Comparison of ENCODE assay signal across 21 cellular contexts in the genomic region with DNA sequence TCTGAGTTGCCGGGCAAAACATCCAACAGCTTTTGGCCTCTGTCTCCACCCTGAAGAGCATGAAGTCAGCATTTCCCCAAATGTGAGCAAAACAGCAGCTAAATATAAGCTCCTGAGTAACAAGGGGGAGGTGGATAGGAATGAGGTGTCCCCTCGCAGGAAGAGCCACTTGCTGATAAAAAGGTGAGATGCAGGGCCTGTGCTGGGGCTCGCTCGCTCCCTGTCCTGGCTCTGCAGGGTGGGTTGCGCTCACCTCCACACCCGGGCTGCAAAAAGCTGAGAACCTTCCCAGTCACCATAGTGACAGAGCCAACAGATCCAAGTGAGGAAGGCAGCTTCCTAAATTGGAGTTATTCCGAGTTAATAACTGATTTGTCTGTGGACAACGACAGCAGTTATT.
DNase-seq lines count a peak whose midpoint lies in the region; ATAC-seq, FAIRE-seq and TF ChIP-seq lines count a peak whose summit lies in the region.
"Had no signal": no experiment of that assay in that cellular context is flagged by ENCODE, and none has a peak within 500 bp of the region (broad histone marks: within the 10 kb centered on the region; RNA-seq: fewer than 3 reads in every experiment).

No MANE protein-coding gene starts in this region.

- no peak for TF ChIP-seq POLR2A in uterus (IDR thresholded peaks at IDR 0.05)

- H3K9me3 ChIP-seq in heart right ventricle (peaks cover 0 to 8% (median 0%) of the 10 kb centered on the region in 11 donors), uterus (no peaks in the 10 kb centered on the region)
- H3K9me3 ChIP-seq: ascending aorta, SJSA1 had no signal

- WGBS in heart right ventricle, 2 donors: 44 to 59% methylated on average over 8 of the region's 8 CpGs

- peaks cover 6 to 56% (median 36%) of the 10 kb centered on the region in 9 donors for H3K4me1 ChIP-seq in heart right ventricle
- H3K4me1 ChIP-seq in uterus: peaks cover 11 to 14% of the 10 kb centered on the region in 2 donors

- POLR2A ChIA-PET in WTC11 (lab: Charles Lee): no interaction called here

- H3K27me3 ChIP-seq in heart right ventricle (no peaks in the 10 kb centered on the region), uterus (no peaks in the 10 kb centered on the region)
- H3K27me3 ChIP-seq: ascending aorta, SJSA1 had no signal

- H3K36me3 Mint-ChIP-seq in WTC11 (peaks cover 8% of the 10 kb centered on the region; the same call in 1 of the 2 replicates), nephron progenitor cell (ENCODE audit: low read depth) (no peaks in the 10 kb centered on the region)
- H3K36me3 Mint-ChIP-seq: memory B cell had no signal

- H3K4me3 Mint-ChIP-seq in WTC11 (no peak overlapping the region), nephron progenitor cell (no peak overlapping the region)
- H3K4me3 Mint-ChIP-seq: activated CD4-positive, alpha-beta memory T cell treated with anti-CD3 and anti-CD28 coated beads, Interleukin-2, amount 10 ng/mL, durations not matched to agents 7 days and 5 days; activated naive CD4-positive, alpha-beta T cell treated with anti-CD3 and anti-CD28 coated beads for 36 hours; activated T-cell treated with anti-CD3 and anti-CD28 coated beads, Interleukin-2, amount 50 U/mL, for 4 hours; memory B cell; T-helper 17 cell had no signal

- peak overlapping the region in 8 of 10 donors; percentile 36 to 83 (median 66) for H3K27ac ChIP-seq in heart right ventricle
- peak overlapping the region; percentile 22 to 43 for H3K27ac ChIP-seq in uterus
- H3K27ac ChIP-seq: SJSA1 had no signal

- intact Hi-C loops in heart right ventricle (cut with DNase I) (loop anchor here in 2 of 10 donors (5.0 kb wide), 2 partner anchors 56 to 61 kb away; no protein-coding TSS in a partner anchor), uterus (cut with DNase I; ENCODE audit: low total_unique reads) (no loop called here)

- CTCF ChIA-PET in WTC11 (lab: Charles Lee): interaction anchor here (1.4 to 2.3 kb wide), 2 partner anchors 37 to 115 kb away, joined by 5 to 6 read pairs; no protein-coding TSS in a partner anchor

- H3K4me3 ChIP-seq in heart right ventricle (no peak overlapping the region), uterus (no peak overlapping the region)
- H3K4me3 ChIP-seq: ascending aorta, SJSA1 had no signal

- TF ChIP-seq CTCF in WTC11 (IDR thresholded peaks at IDR 0.05) (no peak), heart right ventricle (IDR thresholded peaks at IDR 0.05) (no peak), nephron progenitor cell (IDR thresholded peaks at IDR 0.05) (no peak), uterus (IDR thresholded peaks at IDR 0.05) (no peak)

- H3K9me3 Mint-ChIP-seq in WTC11: peaks cover 27% of the 10 kb centered on the region
- peaks cover 16% of the 10 kb centered on the region for H3K9me3 Mint-ChIP-seq in nephron progenitor cell
- H3K9me3 Mint-ChIP-seq: activated CD4-positive, alpha-beta memory T cell treated with anti-CD3 and anti-CD28 coated beads, Interleukin-2, amount 10 ng/mL, durations not matched to agents 7 days and 5 days; activated T-cell treated with anti-CD3 and anti-CD28 coated beads, Interleukin-2, amount 50 U/mL, for 4 hours had no signal

- DNase-seq in WTC11 (ENCODE audit: low spot score) (no peak), heart right ventricle (no peak), nephron progenitor cell (no peak), uterus (no peak), dermis blood vessel endothelial cell (no peak), HTR-8/SVneo (ENCODE audit: insufficient read length, low spot score) (no peak)
- DNase-seq: activated CD4-positive, alpha-beta memory T cell treated with anti-CD3 and anti-CD28 coated beads, Interleukin-2, amount 10 ng/mL, durations not matched to agents 7 days and 5 days; activated naive CD4-positive, alpha-beta T cell treated with anti-CD3 and anti-CD28 coated beads for 36 hours; activated T-cell treated with anti-CD3 and anti-CD28 coated beads, Interleukin-2, amount 50 U/mL, for 4 hours; cerebellar nuclear complex; effector memory CD4-positive, alpha-beta T cell; GOT3; hippocampal formation; NCI-H526 treated with DMSO at 0.1 percent for 48 hours; stimulated activated CD4-positive, alpha-beta T cell treated with anti-CD3 and anti-CD28 coated beads, Interleukin-15, amount 100 ng/mL, for 24 hours; T-helper 17 cell had no signal

- no peaks in the 10 kb centered on the region for H3K36me3 ChIP-seq in heart right ventricle
- no peaks in the 10 kb centered on the region for H3K36me3 ChIP-seq in uterus
- H3K36me3 ChIP-seq: ascending aorta, SJSA1 had no signal

- ATAC-seq in WTC11 (peak; percentile 46; the same call in 1 of the 2 replicates), heart right ventricle (peak in 6 of 8 donors; percentile 10 to 49 (median 28)), HG03097 (IDR thresholded peaks at IDR 0.05; ENCODE audit: low FRiP score, unreplicated experiment) (no peak)
- ATAC-seq: activated T-cell treated with anti-CD3 and anti-CD28 coated beads, Interleukin-2, amount 50 U/mL, for 4 hours; T-helper 17 cell had no signal

- H3K27me3 Mint-ChIP-seq in WTC11 (ENCODE audit: low read depth) (no peaks in the 10 kb centered on the region; the same call in none of the 2 replicates), nephron progenitor cell (ENCODE audit: low read depth, poor library complexity) (peaks cover 6% of the 10 kb centered on the region)

- H3K4me1 Mint-ChIP-seq in WTC11 (peaks cover 17% of the 10 kb centered on the region), nephron progenitor cell (peaks cover 39% of the 10 kb centered on the region)
- H3K4me1 Mint-ChIP-seq: memory B cell had no signal

- H3K27ac Mint-ChIP-seq in WTC11 (no peak overlapping the region), nephron progenitor cell (peak overlapping the region; percentile 77)
- H3K27ac Mint-ChIP-seq: activated CD4-positive, alpha-beta memory T cell treated with anti-CD3 and anti-CD28 coated beads, Interleukin-2, amount 10 ng/mL, durations not matched to agents 7 days and 5 days; activated naive CD4-positive, alpha-beta T cell treated with anti-CD3 and anti-CD28 coated beads for 36 hours; memory B cell; T-helper 17 cell had no signal

- no peak for FAIRE-seq in HTR-8/SVneo (lab: Jason Lieb, UNC)
- FAIRE-seq: HepG2 had no signal

TF ChIP-seq in WTC11, 78 proteins besides CTCF, POLR2A, EP300 and RAD21 (continues in another document):
- TF ChIP-seq, protein P1, sequence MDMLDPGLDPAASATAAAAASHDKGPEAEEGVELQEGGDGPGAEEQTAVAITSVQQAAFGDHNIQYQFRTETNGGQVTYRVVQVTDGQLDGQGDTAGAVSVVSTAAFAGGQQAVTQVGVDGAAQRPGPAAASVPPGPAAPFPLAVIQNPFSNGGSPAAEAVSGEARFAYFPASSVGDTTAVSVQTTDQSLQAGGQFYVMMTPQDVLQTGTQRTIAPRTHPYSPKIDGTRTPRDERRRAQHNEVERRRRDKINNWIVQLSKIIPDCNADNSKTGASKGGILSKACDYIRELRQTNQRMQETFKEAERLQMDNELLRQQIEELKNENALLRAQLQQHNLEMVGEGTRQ (CRISPR knock-in tag; IDR thresholded peaks at IDR 0.05): no peak
- TF ChIP-seq, protein P2, sequence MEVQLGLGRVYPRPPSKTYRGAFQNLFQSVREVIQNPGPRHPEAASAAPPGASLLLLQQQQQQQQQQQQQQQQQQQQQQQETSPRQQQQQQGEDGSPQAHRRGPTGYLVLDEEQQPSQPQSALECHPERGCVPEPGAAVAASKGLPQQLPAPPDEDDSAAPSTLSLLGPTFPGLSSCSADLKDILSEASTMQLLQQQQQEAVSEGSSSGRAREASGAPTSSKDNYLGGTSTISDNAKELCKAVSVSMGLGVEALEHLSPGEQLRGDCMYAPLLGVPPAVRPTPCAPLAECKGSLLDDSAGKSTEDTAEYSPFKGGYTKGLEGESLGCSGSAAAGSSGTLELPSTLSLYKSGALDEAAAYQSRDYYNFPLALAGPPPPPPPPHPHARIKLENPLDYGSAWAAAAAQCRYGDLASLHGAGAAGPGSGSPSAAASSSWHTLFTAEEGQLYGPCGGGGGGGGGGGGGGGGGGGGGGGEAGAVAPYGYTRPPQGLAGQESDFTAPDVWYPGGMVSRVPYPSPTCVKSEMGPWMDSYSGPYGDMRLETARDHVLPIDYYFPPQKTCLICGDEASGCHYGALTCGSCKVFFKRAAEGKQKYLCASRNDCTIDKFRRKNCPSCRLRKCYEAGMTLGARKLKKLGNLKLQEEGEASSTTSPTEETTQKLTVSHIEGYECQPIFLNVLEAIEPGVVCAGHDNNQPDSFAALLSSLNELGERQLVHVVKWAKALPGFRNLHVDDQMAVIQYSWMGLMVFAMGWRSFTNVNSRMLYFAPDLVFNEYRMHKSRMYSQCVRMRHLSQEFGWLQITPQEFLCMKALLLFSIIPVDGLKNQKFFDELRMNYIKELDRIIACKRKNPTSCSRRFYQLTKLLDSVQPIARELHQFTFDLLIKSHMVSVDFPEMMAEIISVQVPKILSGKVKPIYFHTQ (CRISPR knock-in tag; IDR thresholded peaks at IDR 0.05): no peak
- TF ChIP-seq, protein P3, sequence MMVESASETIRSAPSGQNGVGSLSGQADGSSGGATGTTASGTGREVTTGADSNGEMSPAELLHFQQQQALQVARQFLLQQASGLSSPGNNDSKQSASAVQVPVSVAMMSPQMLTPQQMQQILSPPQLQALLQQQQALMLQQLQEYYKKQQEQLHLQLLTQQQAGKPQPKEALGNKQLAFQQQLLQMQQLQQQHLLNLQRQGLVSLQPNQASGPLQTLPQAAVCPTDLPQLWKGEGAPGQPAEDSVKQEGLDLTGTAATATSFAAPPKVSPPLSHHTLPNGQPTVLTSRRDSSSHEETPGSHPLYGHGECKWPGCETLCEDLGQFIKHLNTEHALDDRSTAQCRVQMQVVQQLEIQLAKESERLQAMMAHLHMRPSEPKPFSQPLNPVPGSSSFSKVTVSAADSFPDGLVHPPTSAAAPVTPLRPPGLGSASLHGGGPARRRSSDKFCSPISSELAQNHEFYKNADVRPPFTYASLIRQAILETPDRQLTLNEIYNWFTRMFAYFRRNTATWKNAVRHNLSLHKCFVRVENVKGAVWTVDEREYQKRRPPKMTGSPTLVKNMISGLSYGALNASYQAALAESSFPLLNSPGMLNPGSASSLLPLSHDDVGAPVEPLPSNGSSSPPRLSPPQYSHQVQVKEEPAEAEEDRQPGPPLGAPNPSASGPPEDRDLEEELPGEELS (CRISPR knock-in tag; IDR thresholded peaks at IDR 0.05): no peak
- TF ChIP-seq, protein P4, sequence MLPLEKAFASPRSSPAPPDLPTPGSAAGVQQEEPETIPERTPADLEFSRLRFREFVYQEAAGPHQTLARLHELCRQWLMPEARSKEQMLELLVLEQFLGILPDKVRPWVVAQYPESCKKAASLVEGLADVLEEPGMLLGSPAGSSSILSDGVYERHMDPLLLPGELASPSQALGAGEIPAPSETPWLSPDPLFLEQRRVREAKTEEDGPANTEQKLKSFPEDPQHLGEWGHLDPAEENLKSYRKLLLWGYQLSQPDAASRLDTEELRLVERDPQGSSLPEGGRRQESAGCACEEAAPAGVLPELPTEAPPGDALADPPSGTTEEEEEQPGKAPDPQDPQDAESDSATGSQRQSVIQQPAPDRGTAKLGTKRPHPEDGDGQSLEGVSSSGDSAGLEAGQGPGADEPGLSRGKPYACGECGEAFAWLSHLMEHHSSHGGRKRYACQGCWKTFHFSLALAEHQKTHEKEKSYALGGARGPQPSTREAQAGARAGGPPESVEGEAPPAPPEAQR (CRISPR knock-in tag; IDR thresholded peaks at IDR 0.05): no peak
- no peak for TF ChIP-seq ZNF219 (CRISPR knock-in tag; IDR thresholded peaks at IDR 0.05; ENCODE audit: borderline replicate concordance)
